10 cellular contexts compared by ENCODE assay signal in genomic region chrX:44898411-44899221, GRCh38. TPM values are rescaled to one million over a fixed set of nuclear protein-coding genes. Genes with fewer than 3 reads are reported as not detected.
DNase-seq lines count a peak whose midpoint lies in the region; ATAC-seq lines count a peak whose summit lies in the region.
"Had no signal": no experiment of that assay in that cellular context is flagged by ENCODE, and none has a peak within 500 bp of the region (broad histone marks: within the 10 kb centered on the region; RNA-seq: fewer than 3 reads in every experiment).

No MANE protein-coding gene starts in this region.

- peaks cover 41% of the 10 kb centered on the region for H3K4me1 Mint-ChIP-seq in central memory CD8-positive, alpha-beta T cell

- H3K27me3 Mint-ChIP-seq in central memory CD8-positive, alpha-beta T cell = no peaks in the 10 kb centered on the region

- no peak for ATAC-seq in central memory CD8-positive, alpha-beta T cell (replicated peaks; ENCODE audit: extremely low read depth, poor library complexity, severe bottlenecking)
- ATAC-seq in aorta (ENCODE audit: low FRiP score) (peak; percentile 36), GM18520 (IDR thresholded peaks at IDR 0.05; ENCODE audit: unreplicated experiment) (no peak)

- no peaks in the 10 kb centered on the region for H3K4me1 ChIP-seq in aorta (ENCODE audit: control insufficient read depth in 1 of 2, insufficient read depth in 2 of 2, low read length in 2 of 2)

- H3K27me3 ChIP-seq in aorta (ENCODE audit: control insufficient read depth in 1 of 2, insufficient read depth in 2 of 2, low read length in 1 of 2) = no peaks in the 10 kb centered on the region
- H3K27me3 ChIP-seq: dorsolateral prefrontal cortex had no signal

- peak overlapping the region; percentile 16 for H3K27ac Mint-ChIP-seq in central memory CD8-positive, alpha-beta T cell (ENCODE audit: low read depth)

- no peaks in the 10 kb centered on the region for H3K36me3 ChIP-seq in aorta (ENCODE audit: control insufficient read depth in 1 of 2, insufficient read depth in 2 of 2, low read length in 1 of 2)

- DNase-seq in stimulated activated CD4-positive, alpha-beta T cell treated with anti-CD3 and anti-CD28 coated beads, Interleukin-15, amount 100 ng/mL, for 24 hours = peak; percentile 3
- DNase-seq in stimulated activated CD4-positive, alpha-beta T cell treated with anti-CD3 and anti-CD28 coated beads, Interleukin-2, amount 100 ng/mL, for 48 hours = no peak
- DNase-seq in NCI-H2171 treated with DMSO at 0.1 percent for 48 hours (lab: John Stamatoyannopoulos, UW) (peak; percentile 30), aorta (no peak), Ammon's horn (ENCODE audit: low spot score) (no peak), NCI-H1694 treated with DMSO at 0.1 percent for 48 hours (lab: John Stamatoyannopoulos, UW) (no peak)
- DNase-seq in central memory CD8-positive, alpha-beta T cell (ENCODE audit: low spot score in 2 of 2) = no peak
- DNase-seq: dorsolateral prefrontal cortex had no signal

- peaks cover 6% of the 10 kb centered on the region for H3K36me3 Mint-ChIP-seq in central memory CD8-positive, alpha-beta T cell (ENCODE audit: insufficient read depth)

- intact Hi-C loops in aorta (cut with DNase I) = no loop called here

- no peaks in the 10 kb centered on the region for H3K9me3 ChIP-seq in aorta (ENCODE audit: control insufficient read depth, low read length)

- no peak overlapping the region for H3K4me3 ChIP-seq in aorta (ENCODE audit: low read length in 2 of 2)
- H3K4me3 ChIP-seq: dorsolateral prefrontal cortex had no signal

- H3K4me3 Mint-ChIP-seq in central memory CD8-positive, alpha-beta T cell = peak overlapping the region; percentile 55

- H3K27ac ChIP-seq in aorta (ENCODE audit: low read depth in 1 of 2, low read length in 2 of 2) = no peak overlapping the region

- 88 to 90% methylated on average over 3 of the region's 3 CpGs for WGBS in aorta, 2 donors

- H3K9me3 Mint-ChIP-seq in central memory CD8-positive, alpha-beta T cell = no peaks in the 10 kb centered on the region

RNA-seq across cellular contexts. Expression of gene KDM6A, which starts 25.6 kb away (rescaled TPM):
- 10 to 100 TPM; 31.7 to 42.3 TPM for total RNA-seq in aorta
- polyA plus RNA-seq in aorta = 10 to 100 TPM in 1 of 2 donors, 1 to 10 TPM in 1; 6.3 to 13.3 TPM

RNA-seq across cellular contexts. Expression of gene DUSP21, which starts 54.8 kb away (rescaled TPM):
- total RNA-seq in aorta = not detected
- polyA plus RNA-seq in aorta = not detected
- total RNA-seq: dorsolateral prefrontal cortex; T-helper 1 cell treated with Interleukin-12 subunit alpha and Interleukin-12 subunit beta and Interleukin-4 antibody, amounts not matched to agents 30 ng/mL and 1 ng/mL, for 36 hours had no signal

Comparison
In these comparisons a context has a peak if more than half of its experiments do, and no peak if none do; other contexts are left out.
1. DNase-seq: peak in stimulated activated CD4-positive, alpha-beta T cell treated with anti-CD3 and anti-CD28 coated beads, Interleukin-15, amount 100 ng/mL, for 24 hours (single experiment) and NCI-H2171 treated with DMSO at 0.1 percent for 48 hours (single experiment); none in stimulated activated CD4-positive, alpha-beta T cell treated with anti-CD3 and anti-CD28 coated beads, Interleukin-2, amount 100 ng/mL, for 48 hours (0 of 2), central memory CD8-positive, alpha-beta T cell (0 of 2), aorta (0 of 2), Ammon's horn (single experiment) and NCI-H1694 treated with DMSO at 0.1 percent for 48 hours (single experiment).